Comparison of ENCODE assay signal across 21 cellular contexts in genomic region chr12:53709671-53710070, GRCh38. TPM values are rescaled to one million over a fixed set of nuclear protein-coding genes. Genes with fewer than 3 reads are reported as not detected.
DNase-seq lines count a peak whose midpoint lies in the region; ATAC-seq and TF ChIP-seq lines count a peak whose summit lies in the region.
"Had no signal": no experiment of that assay in that cellular context is flagged by ENCODE, and none has a peak within 500 bp of the region (broad histone marks: within the 10 kb centered on the region; RNA-seq: fewer than 3 reads in every experiment).

No MANE protein-coding gene starts in this region.

- peaks cover 10% of the 10 kb centered on the region for H3K27me3 Mint-ChIP-seq in GM23338 (ENCODE audit: insufficient read depth, low read depth, poor library complexity)

- no peaks in the 10 kb centered on the region for H3K9me3 Mint-ChIP-seq in GM23338
- H3K9me3 Mint-ChIP-seq: CD4-positive, alpha-beta memory T cell had no signal

- in situ Hi-C loops in GM23248 (cut with MboI) = no loop called here

- H3K79me2 ChIP-seq in DND-41 (ENCODE audit: insufficient read depth, low read length) (no peaks in the 10 kb centered on the region), GM23248 (ENCODE audit: insufficient read depth) (no peaks in the 10 kb centered on the region), GM23338 (replicated peaks; ENCODE audit: insufficient read depth) (no peaks in the 10 kb centered on the region), Karpas-422 (ENCODE audit: low read length) (no peaks in the 10 kb centered on the region)

- 16 to 20% methylated on average over 4 of the region's 4 CpGs for WGBS in GM23248 (ENCODE audit: low coverage in 1 of 2, low lambda C conversion rate in 2 of 2, missing lambda C conversion rate in 2 of 2), 2 experiments

- H3K36me3 ChIP-seq in DND-41 (ENCODE audit: insufficient read depth, low read length) = no peaks in the 10 kb centered on the region
- H3K36me3 ChIP-seq in GM23248 (ENCODE audit: low read depth) = peaks cover 7% of the 10 kb centered on the region; the same call in 1 of the 2 replicates
- no peaks in the 10 kb centered on the region for H3K36me3 ChIP-seq in GM23338 (ENCODE audit: insufficient read depth)
- H3K36me3 ChIP-seq in Karpas-422 (ENCODE audit: insufficient read depth, low read length) = no peaks in the 10 kb centered on the region

- no peak overlapping the region for H3K4me2 ChIP-seq in DND-41 (ENCODE audit: insufficient read depth, low read length)
- H3K4me2 ChIP-seq in GM23248 (ENCODE audit: unreplicated experiment) = no peak overlapping the region
- H3K4me2 ChIP-seq in GM23338 = no peak overlapping the region
- H3K4me2 ChIP-seq in Karpas-422 (ENCODE audit: low read depth, low read length, poor library complexity, severe bottlenecking) = no peak overlapping the region
- H3K4me2 ChIP-seq: BLaER1 treated with 17β-estradiol and CSF1 and Interleukin-3, amounts not matched to agents 10 nM and 100 nM had no signal

- H2AFZ ChIP-seq in DND-41 (ENCODE audit: low read depth, low read length) = no peak overlapping the region
- H2AFZ ChIP-seq in GM23248 = no peak overlapping the region
- H2AFZ ChIP-seq in GM23338 = no peak overlapping the region
- no peak overlapping the region for H2AFZ ChIP-seq in Karpas-422 (ENCODE audit: low read length)

- H3F3A ChIP-seq in GM23248 (ENCODE audit: insufficient read depth) = no peaks in the 10 kb centered on the region; the same call in 1 of the 2 replicates
- no peaks in the 10 kb centered on the region for H3F3A ChIP-seq in GM23338 (replicated peaks; ENCODE audit: low read depth)

- TF ChIP-seq CTCF in DND-41 (IDR thresholded peaks at IDR 0.05; ENCODE audit: borderline replicate concordance, extremely low read depth, low read length, poor library complexity, severe bottlenecking) (no peak), GM23338 (conservative IDR thresholded peaks at IDR 0.05; ENCODE audit: low read depth in 2 of 2) (no peak)

- H3K27ac ChIP-seq in DND-41 (ENCODE audit: low read length) = no peak overlapping the region
- H3K27ac ChIP-seq in GM23248 = no peak overlapping the region
- H3K27ac ChIP-seq in caudate nucleus (ENCODE audit: low read depth, low read length) = peak overlapping the region; percentile 36
- H3K27ac ChIP-seq in GM23338 (ENCODE audit: low read depth) = no peak overlapping the region
- H3K27ac ChIP-seq in Karpas-422 (ENCODE audit: low read length) = no peak overlapping the region
- H3K27ac ChIP-seq: BLaER1 treated with 17β-estradiol and CSF1 and Interleukin-3, amounts not matched to agents 10 nM and 100 nM; SJSA1 had no signal

- H3K9me3 ChIP-seq in DND-41 (ENCODE audit: insufficient read depth, low read length, severe bottlenecking) (no peaks in the 10 kb centered on the region), GM23248 (ENCODE audit: low read depth) (no peaks in the 10 kb centered on the region), Karpas-422 (ENCODE audit: low read length) (no peaks in the 10 kb centered on the region)
- H3K9me3 ChIP-seq: BLaER1 treated with 17β-estradiol and CSF1 and Interleukin-3, amounts not matched to agents 10 nM and 100 nM; Caco-2; SJSA1 had no signal

- no peak overlapping the region for H3K9ac ChIP-seq in DND-41 (ENCODE audit: low read depth, low read length)
- H3K9ac ChIP-seq in GM23248 = no peak overlapping the region
- H3K9ac ChIP-seq in Karpas-422 (ENCODE audit: low read length) = no peak overlapping the region
- H3K9ac ChIP-seq: BLaER1 treated with 17β-estradiol and CSF1 and Interleukin-3, amounts not matched to agents 10 nM and 100 nM had no signal

- H3K36me3 Mint-ChIP-seq in GM23338 (ENCODE audit: low read depth) = no peaks in the 10 kb centered on the region

- no peaks in the 10 kb centered on the region for H3K9me2 ChIP-seq in GM23248 (ENCODE audit: insufficient read depth)
- no peaks in the 10 kb centered on the region for H3K9me2 ChIP-seq in GM23338 (ENCODE audit: insufficient read depth)
- no peaks in the 10 kb centered on the region for H3K9me2 ChIP-seq in Karpas-422 (replicated peaks; ENCODE audit: insufficient read depth, low read length)

- H3K4me1 ChIP-seq in DND-41 (ENCODE audit: insufficient read depth, low read length) (no peaks in the 10 kb centered on the region), GM23248 (ENCODE audit: insufficient read depth) (no peaks in the 10 kb centered on the region), GM23338 (ENCODE audit: insufficient read depth) (no peaks in the 10 kb centered on the region), Karpas-422 (ENCODE audit: low read length) (peaks cover 4% of the 10 kb centered on the region; the same call in 1 of the 2 replicates)
- H3K4me1 ChIP-seq: BLaER1 treated with 17β-estradiol and CSF1 and Interleukin-3, amounts not matched to agents 10 nM and 100 nM; Caco-2; SJSA1 had no signal

- H4K20me1 ChIP-seq in DND-41 (ENCODE audit: insufficient read depth, low read length) = no peaks in the 10 kb centered on the region
- no peaks in the 10 kb centered on the region for H4K20me1 ChIP-seq in GM23248 (ENCODE audit: insufficient read depth)
- no peaks in the 10 kb centered on the region for H4K20me1 ChIP-seq in GM23338 (replicated peaks; ENCODE audit: insufficient read depth)
- H4K20me1 ChIP-seq in Karpas-422 (ENCODE audit: insufficient read depth, low read depth, low read length) = no peaks in the 10 kb centered on the region

- no peak overlapping the region for H3K4me3 Mint-ChIP-seq in GM23338
- H3K4me3 Mint-ChIP-seq: CD4-positive, alpha-beta memory T cell had no signal

- H3K27me3 ChIP-seq in DND-41 (ENCODE audit: insufficient read depth, low read length, poor library complexity) (peaks cover 12% of the 10 kb centered on the region), GM23248 (replicated peaks; ENCODE audit: insufficient read depth) (0 out of 2 replicates have a peak, but pooled peaks cover 9% of the 10 kb centered on the region), GM23338 (ENCODE audit: insufficient read depth) (peaks cover 9% of the 10 kb centered on the region; the same call in 1 of the 2 replicates), Karpas-422 (ENCODE audit: low read length) (no peaks in the 10 kb centered on the region)

- no peak overlapping the region for H3K4me3 ChIP-seq in DND-41 (ENCODE audit: low read depth in 1 of 2, low read length in 2 of 2)
- H3K4me3 ChIP-seq in GM23248 = no peak overlapping the region
- no peak overlapping the region for H3K4me3 ChIP-seq in GM23338
- no peak overlapping the region for H3K4me3 ChIP-seq in Karpas-422 (ENCODE audit: low read length)
- H3K4me3 ChIP-seq: BLaER1 treated with 17β-estradiol and CSF1 and Interleukin-3, amounts not matched to agents 10 nM and 100 nM; SJSA1 had no signal

- intact Hi-C loops in sciatic nerve (cut with DNase I) = no loop called here

- peak; percentile 35; the same call in 1 of the 3 replicates for ATAC-seq in DND-41 (ENCODE audit: insufficient read depth, low read depth)
- ATAC-seq in sciatic nerve = peak; percentile 24
- no peak for ATAC-seq in GM23338
- ATAC-seq: Right ventricle myocardium inferior had no signal

- DNase-seq in DND-41 = no peak
- peak; percentile 20 for DNase-seq in GM23248
- peak in 15 of 61 donors; percentile 14 to 39 (median 22) for DNase-seq in caudate nucleus (lab: John Stamatoyannopoulos, UW)
- DNase-seq in sciatic nerve (ENCODE audit: low spot score) = no peak
- no peak for DNase-seq in GM23338 (ENCODE audit: low spot score)
- DNase-seq in NCI-H2029 (lab: John Stamatoyannopoulos, UW) = no peak
- DNase-seq in Karpas-422 = no peak
- DNase-seq: Caco-2; CD4-positive, alpha-beta memory T cell; DMS153; GDM1; Kasumi-1; NCI-H187; NCI-H2107; NCI-H345; NCI-H524 treated with DMSO at 0.1 percent for 48 hours had no signal

- H3K27ac Mint-ChIP-seq in GM23338 = no peak overlapping the region
- H3K27ac Mint-ChIP-seq: CD4-positive, alpha-beta memory T cell had no signal

- peaks cover 3% of the 10 kb centered on the region; the same call in 2 of the 3 replicates for H3K4me1 Mint-ChIP-seq in GM23338
- H3K4me1 Mint-ChIP-seq: CD4-positive, alpha-beta memory T cell had no signal

TF ChIP-seq in GM23338, 12 proteins besides CTCF, POLR2A, EP300 and RAD21 (continues in another document):
- TF ChIP-seq CREB1 (CRISPR knock-in tag; IDR thresholded peaks at IDR 0.05; ENCODE audit: low read depth) = no peak
- TF ChIP-seq JUNB (IDR thresholded peaks at IDR 0.05; ENCODE audit: unreplicated experiment) = no peak
- TF ChIP-seq EZH2phosphoT487 (IDR thresholded peaks at IDR 0.05; ENCODE audit: unreplicated experiment) = no peak

RNA-seq across cellular contexts. Expression of gene CALCOCO1, which starts 17.6 kb away (rescaled TPM):
- 206 and 243 TPM in 2 replicates for total RNA-seq in GM23248 (2014; rRNA removed; shearing (Covaris generic))
- 149 and 155 TPM in 2 replicates for polyA plus RNA-seq in GM23248 (2016; fragmentation: Nextera tagmentation; extraction: Ambion mirVana)
- total RNA-seq in sciatic nerve = 206 TPM
- 20.4 and 21.3 TPM in 2 replicates for total RNA-seq in GM23338 (2014; rRNA removed; shearing (Covaris generic))
- 4.6 and 6.5 TPM in 2 replicates for polyA plus RNA-seq in GM23338 (2016; fragmentation: Nextera tagmentation; extraction: Ambion mirVana)
- total RNA-seq in Karpas-422 (2014; rRNA removed; shearing (Covaris generic); ENCODE audit: low replicate concordance) = 28.7 and 32.5 TPM in 2 replicates

RNA-seq across cellular contexts. Expression of gene ATP5MC2, which starts 33.8 kb away (rescaled TPM):
- total RNA-seq in GM23248 (2014; rRNA removed; shearing (Covaris generic)) = 191 and 257 TPM in 2 replicates
- polyA plus RNA-seq in GM23248 (2016; fragmentation: Nextera tagmentation; extraction: Ambion mirVana) = 266 TPM in 2 replicates
- total RNA-seq in sciatic nerve = 148 TPM
- total RNA-seq in GM23338 (2014; rRNA removed; shearing (Covaris generic)) = 362 and 393 TPM in 2 replicates
- 815 and 821 TPM in 2 replicates for polyA plus RNA-seq in GM23338 (2016; fragmentation: Nextera tagmentation; extraction: Ambion mirVana)
- 718 and 957 TPM in 2 replicates for total RNA-seq in Karpas-422 (2014; rRNA removed; shearing (Covaris generic); ENCODE audit: low replicate concordance)

RNA-seq across cellular contexts. Expression of gene CISTR, which starts 42.1 kb away (rescaled TPM):
- not detected in 2 replicates for total RNA-seq in GM23248 (2014; rRNA removed; shearing (Covaris generic))
- polyA plus RNA-seq in GM23248 (2016; fragmentation: Nextera tagmentation; extraction: Ambion mirVana) (not detected in 2 replicates), GM23338 (2016; fragmentation: Nextera tagmentation; extraction: Ambion mirVana) (not detected in 2 replicates)
- total RNA-seq in sciatic nerve = not detected
- total RNA-seq in GM23338 (2014; rRNA removed; shearing (Covaris generic)) = not detected in 2 replicates
- total RNA-seq in Karpas-422 (2014; rRNA removed; shearing (Covaris generic); ENCODE audit: low replicate concordance) = not detected in 2 replicates
- total RNA-seq: Caco-2; CD4-positive, alpha-beta memory T cell; Daoy; MCF 10A; SJSA1 had no signal
- polyA plus RNA-seq: CD4-positive, alpha-beta memory T cell had no signal
